ENCODE assay signal across 8 cellular contexts in the genomic region with DNA sequence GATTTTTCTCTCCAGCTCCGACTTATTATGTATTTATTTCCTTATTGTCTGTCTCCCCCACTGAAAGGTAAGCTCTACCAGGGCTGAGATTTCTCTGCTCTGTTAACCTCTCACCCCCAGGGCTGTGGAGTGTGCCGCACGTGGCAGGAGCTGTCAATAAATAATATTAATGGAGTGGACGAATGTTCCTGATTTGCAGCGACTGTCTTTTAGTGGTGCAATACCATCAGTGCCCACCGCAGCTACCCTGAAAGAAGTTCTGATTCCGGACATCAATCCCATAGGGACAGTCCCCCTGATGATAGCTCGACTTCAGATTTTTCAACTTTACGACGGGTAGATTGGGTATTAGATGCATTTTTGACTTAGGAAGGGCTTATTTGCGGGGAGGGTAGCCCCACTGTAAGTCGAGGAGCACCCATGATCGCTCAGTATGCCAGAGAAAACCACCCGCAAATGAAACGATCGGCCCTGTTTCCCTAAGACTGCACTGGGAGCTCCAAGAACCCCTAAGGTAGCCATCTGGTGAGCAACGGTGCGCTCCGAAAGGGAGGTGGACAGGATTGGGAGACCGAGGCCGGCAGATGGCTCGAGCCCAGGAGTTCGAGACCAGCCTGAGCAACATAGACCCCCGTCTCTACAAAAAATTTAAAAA. TPM values are rescaled to one million over a fixed set of nuclear protein-coding genes. Genes with fewer than 3 reads are reported as not detected.
DNase-seq lines count a peak whose midpoint lies in the region; ATAC-seq and TF ChIP-seq lines count a peak whose summit lies in the region.

No MANE protein-coding gene starts in this region.

- no peaks in the 10 kb centered on the region for H3K9me2 ChIP-seq in GM23248 (ENCODE audit: insufficient read depth)

- H3K4me3 ChIP-seq in ACC112 (ENCODE audit: low read depth, low read length) (peak overlapping the region; percentile 92), GM23248 (peak overlapping the region; percentile 86), iPS-11a (ENCODE audit: low read depth, low read length) (peak overlapping the region; percentile 74)

- intact Hi-C loops in activated CD8-positive, alpha-beta T cell treated with anti-CD3 and anti-CD28 coated beads for 36 hours (cut with micrococcal nuclease) = loop anchor here (5.0 kb wide), 1 partner anchor 82 kb away; a partner anchor contains a TSS

- H3K27me3 Mint-ChIP-seq in activated CD8-positive, alpha-beta T cell treated with anti-CD3 and anti-CD28 coated beads for 36 hours = peaks cover 6% of the 10 kb centered on the region
- peaks cover 16% of the 10 kb centered on the region for H3K27me3 Mint-ChIP-seq in stimulated activated naive CD8-positive, alpha-beta T cell treated with anti-CD3 and anti-CD28 coated beads, Interleukin-15, amount 100 ng/mL, for 72 hours

- peak; percentile 11 for TF ChIP-seq CTCF in activated CD8-positive, alpha-beta T cell treated with anti-CD3 and anti-CD28 coated beads for 36 hours (IDR thresholded peaks at IDR 0.05)

- peak overlapping the region; percentile 81 for H3K4me2 ChIP-seq in GM23248 (ENCODE audit: unreplicated experiment)

- H2AFZ ChIP-seq in ACC112 (ENCODE audit: low read length, unreplicated experiment) = peak overlapping the region; percentile 94
- H2AFZ ChIP-seq in GM23248 = peak overlapping the region; percentile 86

- DNase-seq in GM23248 = no peak
- peak; percentile 29 for DNase-seq in activated CD8-positive, alpha-beta T cell treated with anti-CD3 and anti-CD28 coated beads for 36 hours
- no peak for DNase-seq in stimulated activated naive CD8-positive, alpha-beta T cell treated with anti-CD3 and anti-CD28 coated beads, Interleukin-15, amount 100 ng/mL, for 72 hours
- no peak for DNase-seq in activated CD4-positive, CD25-positive, alpha-beta regulatory T cell (lab: John Stamatoyannopoulos, UW)

- peak overlapping the region; percentile 82 for H3K4me3 Mint-ChIP-seq in activated CD8-positive, alpha-beta T cell treated with anti-CD3 and anti-CD28 coated beads for 36 hours
- peak overlapping the region; percentile 84 to 85 for H3K4me3 Mint-ChIP-seq in stimulated activated naive CD8-positive, alpha-beta T cell treated with anti-CD3 and anti-CD28 coated beads, Interleukin-15, amount 100 ng/mL, for 72 hours

- in situ Hi-C loops in GM23248 (cut with MboI) = loop anchor here (25.0 kb wide), 1 partner anchor 237 kb away; no protein-coding TSS in a partner anchor

- peaks cover 51% of the 10 kb centered on the region for H3K4me1 Mint-ChIP-seq in activated CD8-positive, alpha-beta T cell treated with anti-CD3 and anti-CD28 coated beads for 36 hours (ENCODE audit: low read depth)
- peaks cover 61% of the 10 kb centered on the region for H3K4me1 Mint-ChIP-seq in stimulated activated naive CD8-positive, alpha-beta T cell treated with anti-CD3 and anti-CD28 coated beads, Interleukin-15, amount 100 ng/mL, for 72 hours

- POLR2A ChIA-PET in activated CD8-positive, alpha-beta T cell treated with anti-CD3 and anti-CD28 coated beads for 36 hours (lab: Charles Lee) = interaction anchor here (1.3 to 2.3 kb wide), 3 partner anchors 9 to 45 kb away, joined by 5 to 8 read pairs (median 5); no protein-coding TSS in a partner anchor

- H3K36me3 Mint-ChIP-seq in activated CD8-positive, alpha-beta T cell treated with anti-CD3 and anti-CD28 coated beads for 36 hours (ENCODE audit: low read depth) = peaks cover 10% of the 10 kb centered on the region

- 8 to 9% methylated on average over 24 of the region's 24 CpGs for WGBS in GM23248 (ENCODE audit: low coverage in 1 of 2, low lambda C conversion rate in 2 of 2, missing lambda C conversion rate in 2 of 2), 2 experiments

- no peak for ATAC-seq in activated CD8-positive, alpha-beta T cell treated with anti-CD3 and anti-CD28 coated beads for 36 hours
- ATAC-seq in stimulated activated naive CD8-positive, alpha-beta T cell treated with anti-CD3 and anti-CD28 coated beads, Interleukin-15, amount 100 ng/mL, for 72 hours = no peak
- no peak for ATAC-seq in GM18870 (IDR thresholded peaks at IDR 0.05; ENCODE audit: unreplicated experiment)
- ATAC-seq in HG03175 (IDR thresholded peaks at IDR 0.05; ENCODE audit: unreplicated experiment) = no peak

- H3K9me3 Mint-ChIP-seq in activated CD8-positive, alpha-beta T cell treated with anti-CD3 and anti-CD28 coated beads for 36 hours = no peaks in the 10 kb centered on the region
- no peaks in the 10 kb centered on the region for H3K9me3 Mint-ChIP-seq in stimulated activated naive CD8-positive, alpha-beta T cell treated with anti-CD3 and anti-CD28 coated beads, Interleukin-15, amount 100 ng/mL, for 72 hours

- peak overlapping the region; percentile 87 for H3K27ac Mint-ChIP-seq in activated CD8-positive, alpha-beta T cell treated with anti-CD3 and anti-CD28 coated beads for 36 hours
- H3K27ac Mint-ChIP-seq in stimulated activated naive CD8-positive, alpha-beta T cell treated with anti-CD3 and anti-CD28 coated beads, Interleukin-15, amount 100 ng/mL, for 72 hours = peak overlapping the region in 1 of 2 donors; percentile 69

- CTCF ChIA-PET in activated CD8-positive, alpha-beta T cell treated with anti-CD3 and anti-CD28 coated beads for 36 hours (lab: Charles Lee) = interaction anchor here (0.9 to 2.9 kb wide), 8 partner anchors 8 to 123 kb away, joined by 3 to 17 read pairs (median 4); no protein-coding TSS in a partner anchor

- H3K4me1 ChIP-seq in ACC112 (ENCODE audit: control insufficient read depth, insufficient read depth, low read length, unreplicated experiment) (peaks cover 17% of the 10 kb centered on the region), GM23248 (ENCODE audit: insufficient read depth) (peaks cover 17% of the 10 kb centered on the region)

- H3K9ac ChIP-seq in GM23248 = peak overlapping the region; percentile 52

- H3K27me3 ChIP-seq in ACC112 (ENCODE audit: insufficient read depth, low read length) = peaks cover 25% of the 10 kb centered on the region
- peaks cover 18% of the 10 kb centered on the region for H3K27me3 ChIP-seq in GM23248 (replicated peaks; ENCODE audit: insufficient read depth)

- no peaks in the 10 kb centered on the region for H3K9me3 ChIP-seq in GM23248 (ENCODE audit: low read depth)

- H3K36me3 ChIP-seq in ACC112 (ENCODE audit: insufficient read depth, low read length) (no peaks in the 10 kb centered on the region), GM23248 (ENCODE audit: low read depth) (no peaks in the 10 kb centered on the region)

- H3K27ac ChIP-seq in ACC112 (ENCODE audit: low read depth, low read length) = no peak overlapping the region
- no peak overlapping the region for H3K27ac ChIP-seq in GM23248

- peaks cover 37% of the 10 kb centered on the region for H3K79me2 ChIP-seq in ACC112 (ENCODE audit: control insufficient read depth, insufficient read depth, low read length, unreplicated experiment)
- peaks cover 37% of the 10 kb centered on the region for H3K79me2 ChIP-seq in GM23248 (ENCODE audit: insufficient read depth)

- no peaks in the 10 kb centered on the region; the same call in 1 of the 2 replicates for H3F3A ChIP-seq in GM23248 (ENCODE audit: insufficient read depth)

- peaks cover 6% of the 10 kb centered on the region; the same call in 1 of the 2 replicates for H4K20me1 ChIP-seq in GM23248 (ENCODE audit: insufficient read depth)

RNA-seq across cellular contexts. Expression of a gene that starts 1.0 kb away (rescaled TPM):
- 14.7 and 26.2 TPM in 2 replicates for total RNA-seq in GM23248 (2014; rRNA removed; shearing (Covaris generic))
- 18.5 and 21.3 TPM in 2 replicates for polyA plus RNA-seq in GM23248 (2016; fragmentation: Nextera tagmentation; extraction: Ambion mirVana)
- 10 to 100 TPM; 31.6 to 32.3 TPM for total RNA-seq in activated CD8-positive, alpha-beta T cell treated with anti-CD3 and anti-CD28 coated beads for 36 hours
